8 cellular contexts compared by ENCODE assay signal in the genomic region with DNA sequence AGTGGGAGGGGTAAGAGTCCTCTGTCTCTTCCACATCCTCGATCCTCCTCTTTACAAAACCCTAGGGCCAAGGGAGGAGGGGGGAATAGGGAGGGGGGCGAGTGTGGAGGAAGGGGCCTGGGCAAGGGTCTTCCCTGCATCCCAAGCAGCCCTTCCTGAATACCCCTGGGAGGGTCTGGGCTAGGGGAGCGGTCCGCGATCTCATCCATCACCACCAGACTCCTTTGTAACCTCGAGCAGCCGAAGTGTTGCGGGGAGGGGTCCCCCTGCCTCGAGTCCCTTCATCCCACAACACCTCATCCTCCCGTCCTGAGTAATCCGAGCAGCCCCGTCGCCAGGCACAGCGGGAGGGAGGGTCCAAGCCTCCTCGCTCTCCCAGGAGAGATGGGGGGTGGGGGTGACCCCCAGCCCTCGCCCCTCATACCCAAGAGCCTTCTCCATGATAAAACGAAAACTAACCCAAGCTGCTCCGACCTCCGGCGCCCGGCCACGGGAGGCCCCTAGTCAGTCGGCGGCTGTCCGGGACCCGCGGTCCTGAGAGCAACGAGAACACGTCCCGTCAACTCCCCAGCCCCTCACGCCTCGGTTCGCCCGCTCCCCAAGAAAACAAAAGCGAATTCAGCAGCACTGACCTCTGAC. TPM values are rescaled to one million over a fixed set of nuclear protein-coding genes. Genes with fewer than 3 reads are reported as not detected.
DNase-seq lines count a peak whose midpoint lies in the region; ATAC-seq and TF ChIP-seq lines count a peak whose summit lies in the region.

No MANE protein-coding gene starts in this region.

- no peaks in the 10 kb centered on the region for H3K9me3 ChIP-seq in iPS-18c (ENCODE audit: control insufficient read depth, insufficient read depth, low read length)
- no peaks in the 10 kb centered on the region for H3K9me3 ChIP-seq in suprapubic skin

- no peaks in the 10 kb centered on the region for H3K9me3 Mint-ChIP-seq in activated CD8-positive, alpha-beta T cell treated with anti-CD3 and anti-CD28 coated beads, Interleukin-2, amount 10 ng/mL, durations not matched to agents 7 days and 5 days (ENCODE audit: insufficient read depth)

- peaks cover 18% of the 10 kb centered on the region for H3K4me1 Mint-ChIP-seq in activated CD8-positive, alpha-beta T cell treated with anti-CD3 and anti-CD28 coated beads, Interleukin-2, amount 10 ng/mL, durations not matched to agents 7 days and 5 days (ENCODE audit: low read depth)

- peaks cover 22% of the 10 kb centered on the region for H3K4me1 ChIP-seq in suprapubic skin

- DNase-seq in activated CD4-positive, CD25-positive, alpha-beta regulatory T cell (lab: John Stamatoyannopoulos, UW) = no peak
- no peak for DNase-seq in activated CD8-positive, alpha-beta T cell treated with anti-CD3 and anti-CD28 coated beads, Interleukin-2, amount 10 ng/mL, durations not matched to agents 7 days and 5 days
- DNase-seq in suprapubic skin (ENCODE audit: low spot score in 2 of 2) (no peak), ureter (ENCODE audit: low spot score) (no peak)

- H3K4me3 ChIP-seq in iPS-18c (ENCODE audit: insufficient read depth, low read depth, low read length) = peak overlapping the region; percentile 35
- peak overlapping the region; percentile 52 for H3K4me3 ChIP-seq in suprapubic skin

- H3K36me3 ChIP-seq in suprapubic skin = no peaks in the 10 kb centered on the region

- CTCF ChIA-PET in activated CD8-positive, alpha-beta T cell treated with anti-CD3 and anti-CD28 coated beads, Interleukin-2, amount 10 ng/mL, durations not matched to agents 7 days and 5 days (lab: Charles Lee) = interaction anchor here (0.9 to 1.3 kb wide), 5 partner anchors 30 to 73 kb away, joined by 3 to 5 read pairs (median 4); no protein-coding TSS in a partner anchor

- WGBS in suprapubic skin = 7% methylated on average over 17 of the region's 35 CpGs

- POLR2A ChIA-PET in activated CD8-positive, alpha-beta T cell treated with anti-CD3 and anti-CD28 coated beads, Interleukin-2, amount 10 ng/mL, durations not matched to agents 7 days and 5 days (lab: Charles Lee) = interaction anchor here (0.6 to 1.2 kb wide), 2 partner anchors 61 to 123 kb away, joined by 3 read pairs; no protein-coding TSS in a partner anchor

- peaks cover 48% of the 10 kb centered on the region for H3K27me3 ChIP-seq in suprapubic skin

- H3K36me3 Mint-ChIP-seq in activated CD8-positive, alpha-beta T cell treated with anti-CD3 and anti-CD28 coated beads, Interleukin-2, amount 10 ng/mL, durations not matched to agents 7 days and 5 days (ENCODE audit: low read depth) = no peaks in the 10 kb centered on the region

- peaks cover 28% of the 10 kb centered on the region for H3K27me3 Mint-ChIP-seq in activated CD8-positive, alpha-beta T cell treated with anti-CD3 and anti-CD28 coated beads, Interleukin-2, amount 10 ng/mL, durations not matched to agents 7 days and 5 days (ENCODE audit: low read depth)

- TF ChIP-seq CTCF in suprapubic skin (IDR thresholded peaks at IDR 0.05) = no peak

- TF ChIP-seq EP300 in suprapubic skin (IDR thresholded peaks at IDR 0.05) = no peak

- H3K4me3 Mint-ChIP-seq in activated CD8-positive, alpha-beta T cell treated with anti-CD3 and anti-CD28 coated beads, Interleukin-2, amount 10 ng/mL, durations not matched to agents 7 days and 5 days = peak overlapping the region; percentile 28

- H3K27ac ChIP-seq in suprapubic skin = no peak overlapping the region

- ATAC-seq in activated CD4-positive, CD25-positive, alpha-beta regulatory T cell treated with anti-CD3 and anti-CD28 coated beads, Interleukin-2, amount 50 U/mL, for 24 hours = peak; percentile 1 to 4
- peak; percentile 3 for ATAC-seq in HG03097 (IDR thresholded peaks at IDR 0.05; ENCODE audit: low FRiP score, unreplicated experiment)
- ATAC-seq in activated CD8-positive, alpha-beta T cell treated with anti-CD3 and anti-CD28 coated beads, Interleukin-2, amount 10 ng/mL, durations not matched to agents 7 days and 5 days = peak; percentile 28
- no peak for ATAC-seq in HG02759 (IDR thresholded peaks at IDR 0.05; ENCODE audit: unreplicated experiment)

- no peak for TF ChIP-seq POLR2A in suprapubic skin (IDR thresholded peaks at IDR 0.05)

- H3K27ac Mint-ChIP-seq in activated CD8-positive, alpha-beta T cell treated with anti-CD3 and anti-CD28 coated beads, Interleukin-2, amount 10 ng/mL, durations not matched to agents 7 days and 5 days = no peak overlapping the region

RNA-seq across cellular contexts. Expression of a gene that starts 0.5 kb away (rescaled TPM):
- 10 to 100 TPM; 11.1 to 12.0 TPM for total RNA-seq in activated CD8-positive, alpha-beta T cell treated with anti-CD3 and anti-CD28 coated beads, Interleukin-2, amount 10 ng/mL, durations not matched to agents 7 days and 5 days
- total RNA-seq in suprapubic skin (10 to 100 TPM; 26.2 to 64.9 (median 39.9) TPM), ureter (1.6 TPM)
